In the genomic region with DNA sequence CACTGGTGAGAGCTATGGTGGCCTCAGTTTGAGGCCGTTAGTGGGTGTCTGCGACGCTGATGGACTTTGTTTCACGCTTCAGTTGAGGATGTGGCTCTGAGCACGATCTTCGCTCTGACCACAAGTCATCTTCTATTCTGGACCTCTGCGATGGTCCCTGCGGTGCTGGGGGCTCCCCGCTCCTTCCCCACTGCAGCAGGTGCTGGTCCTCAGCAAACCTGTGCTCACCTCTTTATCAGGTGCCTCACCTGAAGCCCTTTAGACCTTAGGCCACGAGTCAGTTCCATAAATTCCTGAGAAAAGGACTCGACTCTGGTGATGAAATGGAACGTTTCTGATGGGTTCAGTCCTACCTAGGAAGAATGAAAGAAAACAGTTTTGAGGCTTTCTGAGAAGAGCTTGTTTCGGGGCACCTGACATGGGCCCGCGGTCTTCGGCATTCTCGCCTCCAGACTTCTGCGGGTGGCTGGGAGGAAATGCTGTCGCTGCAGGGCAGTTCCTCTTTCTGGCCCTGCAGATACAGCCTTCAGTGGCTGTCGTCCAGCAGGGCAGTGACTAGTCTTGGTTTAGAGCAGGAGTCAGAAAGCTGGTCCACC, we compare ENCODE assay signal across 9 cellular contexts. TPM values are rescaled to one million over a fixed set of nuclear protein-coding genes. Genes with fewer than 3 reads are reported as not detected.
A peak's percentile ranks its signal among the peaks of the same experiment; 100 is the strongest.
DNase-seq lines count a peak whose midpoint lies in the region; ATAC-seq and TF ChIP-seq lines count a peak whose summit lies in the region.
"Had no signal": no experiment of that assay in that cellular context is flagged by ENCODE, and none has a peak within 500 bp of the region (broad histone marks: within the 10 kb centered on the region; RNA-seq: fewer than 3 reads in every experiment).

No MANE protein-coding gene starts in this region.

- H3K27ac Mint-ChIP-seq in WTC11, result peak overlapping the region; percentile 32; the same call in 1 of the 2 replicates
- H3K27ac Mint-ChIP-seq in naive thymus-derived CD4-positive, alpha-beta T cell, result peak overlapping the region; percentile 11 to 92 (median 72)

- H3K4me1 Mint-ChIP-seq in WTC11, result peaks cover 7% of the 10 kb centered on the region
- H3K4me1 Mint-ChIP-seq in naive thymus-derived CD4-positive, alpha-beta T cell, result peaks cover 10 to 40% (median 26%) of the 10 kb centered on the region in 7 donors

- CTCF ChIA-PET in WTC11 (lab: Charles Lee), result no interaction called here
- CTCF ChIA-PET in naive thymus-derived CD4-positive, alpha-beta T cell (lab: Charles Lee), result no interaction called here

- TF ChIP-seq CTCF in WTC11 (IDR thresholded peaks at IDR 0.05), result no peak

- no peaks in the 10 kb centered on the region for H3K27me3 ChIP-seq in naive thymus-derived CD4-positive, alpha-beta T cell (ENCODE audit: control insufficient read depth in 2 of 2, insufficient read depth in 2 of 2, low read length in 2 of 2)

- H3K4me3 ChIP-seq in naive thymus-derived CD4-positive, alpha-beta T cell (ENCODE audit: low read length), result peak overlapping the region; percentile 36

- H3K9me3 Mint-ChIP-seq in WTC11, result 0 out of 2 replicates have a peak, but pooled peaks cover 2% of the 10 kb centered on the region
- peaks cover 0 to 2% (median 0%) of the 10 kb centered on the region in 11 donors for H3K9me3 Mint-ChIP-seq in naive thymus-derived CD4-positive, alpha-beta T cell

- peak; percentile 35 for ATAC-seq in GM18520 (IDR thresholded peaks at IDR 0.05; ENCODE audit: unreplicated experiment)
- ATAC-seq in HG02938 (IDR thresholded peaks at IDR 0.05; ENCODE audit: unreplicated experiment), result peak; percentile 26
- ATAC-seq in WTC11, result no peak
- peak; percentile 28 for ATAC-seq in naive thymus-derived CD4-positive, alpha-beta T cell

- H3K27me3 Mint-ChIP-seq in WTC11 (ENCODE audit: low read depth), result no peaks in the 10 kb centered on the region; the same call in 1 of the 2 replicates
- no peaks in the 10 kb centered on the region for H3K27me3 Mint-ChIP-seq in naive thymus-derived CD4-positive, alpha-beta T cell

- peaks cover 14 to 15% of the 10 kb centered on the region in 2 donors for H3K4me1 ChIP-seq in naive thymus-derived CD4-positive, alpha-beta T cell (ENCODE audit: control insufficient read depth in 2 of 2, insufficient read depth in 2 of 2, low read length in 2 of 2)

- POLR2A ChIA-PET in WTC11 (lab: Charles Lee), result no interaction called here
- POLR2A ChIA-PET in naive thymus-derived CD4-positive, alpha-beta T cell (lab: Charles Lee), result interaction anchor here (1.5 kb wide), 1 partner anchor 14 kb away, joined by 3 read pairs; no protein-coding TSS in a partner anchor

- H3K36me3 ChIP-seq in naive thymus-derived CD4-positive, alpha-beta T cell (ENCODE audit: control insufficient read depth in 2 of 3, insufficient read depth in 3 of 3, low read length in 3 of 3), result peaks cover 0 to 27% (median 2%) of the 10 kb centered on the region in 3 experiments

- H3K9me3 ChIP-seq in naive thymus-derived CD4-positive, alpha-beta T cell (ENCODE audit: control insufficient read depth in 2 of 3, low read length in 3 of 3), result no peaks in the 10 kb centered on the region

- DNase-seq in WTC11 (ENCODE audit: low spot score) (no peak), cerebellar cortex (ENCODE audit: low spot score) (no peak), NCI-H510A treated with DMSO at 0.1 percent for 48 hours (lab: John Stamatoyannopoulos, UW) (no peak), LoVo (ENCODE audit: low spot score) (no peak)
- DNase-seq in naive thymus-derived CD4-positive, alpha-beta T cell, result peak in 1 of 9 donors; percentile 40
- DNase-seq in effector CD4-positive, alpha-beta T cell, result no peak
- DNase-seq: IMR-90 had no signal

- peaks cover 2% of the 10 kb centered on the region; the same call in 1 of the 2 replicates for H3K36me3 Mint-ChIP-seq in WTC11
- H3K36me3 Mint-ChIP-seq in naive thymus-derived CD4-positive, alpha-beta T cell, result peaks cover 0 to 6% (median 2%) of the 10 kb centered on the region in 5 donors

- intact Hi-C loops in naive thymus-derived CD4-positive, alpha-beta T cell (cut with micrococcal nuclease), result no loop called here

- H3K4me3 Mint-ChIP-seq in WTC11, result no peak overlapping the region
- H3K4me3 Mint-ChIP-seq in naive thymus-derived CD4-positive, alpha-beta T cell, result peak overlapping the region; percentile 45 to 83 (median 67)

- peak overlapping the region; percentile 43 for H3K27ac ChIP-seq in naive thymus-derived CD4-positive, alpha-beta T cell (ENCODE audit: low read depth, low read length)

TF ChIP-seq in WTC11, 78 proteins besides CTCF, POLR2A, EP300 and RAD21 (continues in another document):
- no peak for TF ChIP-seq OVOL2 (CRISPR knock-in tag; IDR thresholded peaks at IDR 0.05; ENCODE audit: borderline replicate concordance)
- no peak for TF ChIP-seq SMAD3 (CRISPR knock-in tag; IDR thresholded peaks at IDR 0.05; ENCODE audit: borderline replicate concordance)
- TF ChIP-seq, protein P1, sequence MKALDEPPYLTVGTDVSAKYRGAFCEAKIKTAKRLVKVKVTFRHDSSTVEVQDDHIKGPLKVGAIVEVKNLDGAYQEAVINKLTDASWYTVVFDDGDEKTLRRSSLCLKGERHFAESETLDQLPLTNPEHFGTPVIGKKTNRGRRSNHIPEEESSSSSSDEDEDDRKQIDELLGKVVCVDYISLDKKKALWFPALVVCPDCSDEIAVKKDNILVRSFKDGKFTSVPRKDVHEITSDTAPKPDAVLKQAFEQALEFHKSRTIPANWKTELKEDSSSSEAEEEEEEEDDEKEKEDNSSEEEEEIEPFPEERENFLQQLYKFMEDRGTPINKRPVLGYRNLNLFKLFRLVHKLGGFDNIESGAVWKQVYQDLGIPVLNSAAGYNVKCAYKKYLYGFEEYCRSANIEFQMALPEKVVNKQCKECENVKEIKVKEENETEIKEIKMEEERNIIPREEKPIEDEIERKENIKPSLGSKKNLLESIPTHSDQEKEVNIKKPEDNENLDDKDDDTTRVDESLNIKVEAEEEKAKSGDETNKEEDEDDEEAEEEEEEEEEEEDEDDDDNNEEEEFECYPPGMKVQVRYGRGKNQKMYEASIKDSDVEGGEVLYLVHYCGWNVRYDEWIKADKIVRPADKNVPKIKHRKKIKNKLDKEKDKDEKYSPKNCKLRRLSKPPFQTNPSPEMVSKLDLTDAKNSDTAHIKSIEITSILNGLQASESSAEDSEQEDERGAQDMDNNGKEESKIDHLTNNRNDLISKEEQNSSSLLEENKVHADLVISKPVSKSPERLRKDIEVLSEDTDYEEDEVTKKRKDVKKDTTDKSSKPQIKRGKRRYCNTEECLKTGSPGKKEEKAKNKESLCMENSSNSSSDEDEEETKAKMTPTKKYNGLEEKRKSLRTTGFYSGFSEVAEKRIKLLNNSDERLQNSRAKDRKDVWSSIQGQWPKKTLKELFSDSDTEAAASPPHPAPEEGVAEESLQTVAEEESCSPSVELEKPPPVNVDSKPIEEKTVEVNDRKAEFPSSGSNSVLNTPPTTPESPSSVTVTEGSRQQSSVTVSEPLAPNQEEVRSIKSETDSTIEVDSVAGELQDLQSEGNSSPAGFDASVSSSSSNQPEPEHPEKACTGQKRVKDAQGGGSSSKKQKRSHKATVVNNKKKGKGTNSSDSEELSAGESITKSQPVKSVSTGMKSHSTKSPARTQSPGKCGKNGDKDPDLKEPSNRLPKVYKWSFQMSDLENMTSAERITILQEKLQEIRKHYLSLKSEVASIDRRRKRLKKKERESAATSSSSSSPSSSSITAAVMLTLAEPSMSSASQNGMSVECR (CRISPR knock-in tag; IDR thresholded peaks at IDR 0.05; ENCODE audit: borderline replicate concordance), result no peak
- TF ChIP-seq, protein P2, sequence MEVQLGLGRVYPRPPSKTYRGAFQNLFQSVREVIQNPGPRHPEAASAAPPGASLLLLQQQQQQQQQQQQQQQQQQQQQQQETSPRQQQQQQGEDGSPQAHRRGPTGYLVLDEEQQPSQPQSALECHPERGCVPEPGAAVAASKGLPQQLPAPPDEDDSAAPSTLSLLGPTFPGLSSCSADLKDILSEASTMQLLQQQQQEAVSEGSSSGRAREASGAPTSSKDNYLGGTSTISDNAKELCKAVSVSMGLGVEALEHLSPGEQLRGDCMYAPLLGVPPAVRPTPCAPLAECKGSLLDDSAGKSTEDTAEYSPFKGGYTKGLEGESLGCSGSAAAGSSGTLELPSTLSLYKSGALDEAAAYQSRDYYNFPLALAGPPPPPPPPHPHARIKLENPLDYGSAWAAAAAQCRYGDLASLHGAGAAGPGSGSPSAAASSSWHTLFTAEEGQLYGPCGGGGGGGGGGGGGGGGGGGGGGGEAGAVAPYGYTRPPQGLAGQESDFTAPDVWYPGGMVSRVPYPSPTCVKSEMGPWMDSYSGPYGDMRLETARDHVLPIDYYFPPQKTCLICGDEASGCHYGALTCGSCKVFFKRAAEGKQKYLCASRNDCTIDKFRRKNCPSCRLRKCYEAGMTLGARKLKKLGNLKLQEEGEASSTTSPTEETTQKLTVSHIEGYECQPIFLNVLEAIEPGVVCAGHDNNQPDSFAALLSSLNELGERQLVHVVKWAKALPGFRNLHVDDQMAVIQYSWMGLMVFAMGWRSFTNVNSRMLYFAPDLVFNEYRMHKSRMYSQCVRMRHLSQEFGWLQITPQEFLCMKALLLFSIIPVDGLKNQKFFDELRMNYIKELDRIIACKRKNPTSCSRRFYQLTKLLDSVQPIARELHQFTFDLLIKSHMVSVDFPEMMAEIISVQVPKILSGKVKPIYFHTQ (CRISPR knock-in tag; IDR thresholded peaks at IDR 0.05), result no peak
- TF ChIP-seq, protein P3, sequence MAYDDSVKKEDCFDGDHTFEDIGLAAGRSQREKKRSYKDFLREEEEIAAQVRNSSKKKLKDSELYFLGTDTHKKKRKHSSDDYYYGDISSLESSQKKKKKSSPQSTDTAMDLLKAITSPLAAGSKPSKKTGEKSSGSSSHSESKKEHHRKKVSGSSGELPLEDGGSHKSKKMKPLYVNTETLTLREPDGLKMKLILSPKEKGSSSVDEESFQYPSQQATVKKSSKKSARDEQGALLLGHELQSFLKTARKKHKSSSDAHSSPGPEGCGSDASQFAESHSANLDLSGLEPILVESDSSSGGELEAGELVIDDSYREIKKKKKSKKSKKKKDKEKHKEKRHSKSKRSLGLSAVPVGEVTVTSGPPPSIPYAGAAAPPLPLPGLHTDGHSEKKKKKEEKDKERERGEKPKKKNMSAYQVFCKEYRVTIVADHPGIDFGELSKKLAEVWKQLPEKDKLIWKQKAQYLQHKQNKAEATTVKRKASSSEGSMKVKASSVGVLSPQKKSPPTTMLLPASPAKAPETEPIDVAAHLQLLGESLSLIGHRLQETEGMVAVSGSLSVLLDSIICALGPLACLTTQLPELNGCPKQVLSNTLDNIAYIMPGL (CRISPR knock-in tag; IDR thresholded peaks at IDR 0.05), result no peak
- no peak for TF ChIP-seq TCF7 (CRISPR knock-in tag; IDR thresholded peaks at IDR 0.05; ENCODE audit: low read depth)
- TF ChIP-seq TEAD4 (CRISPR knock-in tag; IDR thresholded peaks at IDR 0.05), result no peak

RNA-seq across cellular contexts. Expression of a gene that starts 4.7 kb away (rescaled TPM):
- total RNA-seq in WTC11 (2021), result 24.8 to 27.8 TPM (median 27.2 TPM) in 3 replicates
- total RNA-seq in naive thymus-derived CD4-positive, alpha-beta T cell, result 10 to 100 TPM; 21.4 to 37.5 (median 24.6) TPM
- polyA plus RNA-seq in naive thymus-derived CD4-positive, alpha-beta T cell, result 10 to 100 TPM; 15.7 to 26.2 TPM

RNA-seq across cellular contexts. Expression of a gene that starts 33.0 kb away (rescaled TPM):
- total RNA-seq in WTC11 (2021), result 5.1 to 5.4 TPM (median 5.1 TPM) in 3 replicates
- total RNA-seq in naive thymus-derived CD4-positive, alpha-beta T cell, result 1 to 10 TPM in 2 of 5 experiments, under 1 TPM in 3; 0.32 to 1.6 (median 0.98) TPM
- polyA plus RNA-seq in naive thymus-derived CD4-positive, alpha-beta T cell, result under 1 TPM in 1 of 2 donors, not detected in 1; 0.39 TPM
